In genomic region chr16:84826558-84826941, GRCh38 we compare ENCODE assay signal across 12 cellular contexts. TPM values are rescaled to one million over a fixed set of nuclear protein-coding genes. Genes with fewer than 3 reads are reported as not detected.
DNase-seq lines count a peak whose midpoint lies in the region; ATAC-seq and TF ChIP-seq lines count a peak whose summit lies in the region.
"Had no signal": no experiment of that assay in that cellular context is flagged by ENCODE, and none has a peak within 500 bp of the region (broad histone marks: within the 10 kb centered on the region; RNA-seq: fewer than 3 reads in every experiment).

No MANE protein-coding gene starts in this region.

- 31% methylated on average over 4 of the region's 13 CpGs; no CpG with 5 or more reads in 1 of the 2 donors for WGBS in gastroesophageal sphincter (ENCODE audit: low coverage in 1 of 2), 2 donors

- peak overlapping the region; percentile 92 to 99 (median 97) for H3K27ac ChIP-seq in gastroesophageal sphincter
- H3K27ac ChIP-seq in muscle layer of colon (ENCODE audit: low read depth, low read length): peak overlapping the region; percentile 91
- peak overlapping the region; percentile 34 to 62 for H3K27ac ChIP-seq in tibial artery

- H3K9me3 ChIP-seq in gastroesophageal sphincter (no peaks in the 10 kb centered on the region), muscle layer of colon (ENCODE audit: low read length) (no peaks in the 10 kb centered on the region), tibial artery (no peaks in the 10 kb centered on the region)

- peaks cover 9 to 100% (median 65%) of the 10 kb centered on the region in 3 donors for H3K4me1 ChIP-seq in gastroesophageal sphincter
- peaks cover 75% of the 10 kb centered on the region for H3K4me1 ChIP-seq in muscle layer of colon (ENCODE audit: insufficient read depth, low read length)
- H3K4me1 ChIP-seq in tibial artery: peaks cover 0 to 48% (median under 1%) of the 10 kb centered on the region in 4 donors

- intact Hi-C loops in tibial artery (cut with DNase I; ENCODE audit: low total_unique reads): no loop called here

- peak; percentile 76 for DNase-seq in RPMI7951 (ENCODE audit: low read depth)
- DNase-seq in tibial artery: peak in 1 of 2 donors; percentile 60
- DNase-seq in stimulated activated naive CD4-positive, alpha-beta T cell treated with Interleukin-2 at 50 U/mL for 16 hours (lab: John Stamatoyannopoulos, UW): no peak
- no peak for DNase-seq in NCI-H1930 (lab: John Stamatoyannopoulos, UW)
- DNase-seq: activated gamma-delta T cell, H7, NCI-H1436, SW 1271 had no signal

- H3K36me3 ChIP-seq in gastroesophageal sphincter: no peaks in the 10 kb centered on the region
- H3K36me3 ChIP-seq in muscle layer of colon (ENCODE audit: insufficient read depth, low read length): peaks cover 9% of the 10 kb centered on the region
- H3K36me3 ChIP-seq in tibial artery: no peaks in the 10 kb centered on the region

- peak in 1 of 2 donors; percentile 40 for TF ChIP-seq POLR2A in gastroesophageal sphincter (IDR thresholded peaks at IDR 0.05)

- H3K27me3 ChIP-seq in gastroesophageal sphincter: no peaks in the 10 kb centered on the region
- H3K27me3 ChIP-seq in muscle layer of colon (ENCODE audit: control insufficient read depth in 1 of 2, insufficient read depth in 2 of 2, low read length in 2 of 2): no peaks in the 10 kb centered on the region
- peaks cover 0 to 6% of the 10 kb centered on the region in 2 donors for H3K27me3 ChIP-seq in tibial artery

- peak; percentile 23 for TF ChIP-seq EP300 in gastroesophageal sphincter (IDR thresholded peaks at IDR 0.05)

- H3K4me3 ChIP-seq in gastroesophageal sphincter: peak overlapping the region in 1 of 2 donors; percentile 35
- peak overlapping the region in 1 of 2 donors; percentile 35 for H3K4me3 ChIP-seq in muscle layer of colon (ENCODE audit: low read depth in 1 of 2, low read length in 2 of 2)
- H3K4me3 ChIP-seq in tibial artery: no peak overlapping the region

- no peak for TF ChIP-seq CTCF in gastroesophageal sphincter (IDR thresholded peaks at IDR 0.05)
- no peak for TF ChIP-seq CTCF in tibial artery (IDR thresholded peaks at IDR 0.05)

- ATAC-seq in gastroesophageal sphincter (peak; percentile 67), GM18498 (IDR thresholded peaks at IDR 0.05; ENCODE audit: unreplicated experiment) (no peak), GM18909 (IDR thresholded peaks at IDR 0.05; ENCODE audit: poor library complexity, unreplicated experiment) (no peak)

- H3K9ac ChIP-seq in muscle layer of colon (ENCODE audit: low read length): peak overlapping the region; percentile 65

RNA-seq across cellular contexts. Expression of gene CRISPLD2, which starts 6.8 kb away (rescaled TPM):
- 7.9 and 8.8 TPM in 2 replicates for total RNA-seq in RPMI7951 (2014; rRNA removed; shearing (Covaris generic))
- 100 to 1,000 TPM; 174 to 411 (median 219) TPM for total RNA-seq in gastroesophageal sphincter

Comparison
In these comparisons a context has a peak if more than half of its experiments do, and no peak if none do; other contexts are left out.
1. RNA of gene CRISPLD2, which starts 6.8 kb away (total RNA-seq): 174 to 411 TPM in gastroesophageal sphincter; 7.9 to 8.8 TPM in RPMI7951; every median in the first group is over 10 times any median in the second.
2. Peak in every context shown above with its lines, with median percentiles within 50 percentile points of each other: H3K27ac ChIP-seq.